ENCODE assay signal across 27 cellular contexts in genomic region chr4:77802406-77802805, GRCh38. TPM values are rescaled to one million over a fixed set of nuclear protein-coding genes. Genes with fewer than 3 reads are reported as not detected.
DNase-seq lines count a peak whose midpoint lies in the region; ATAC-seq lines count a peak whose summit lies in the region.
"Had no signal": no experiment of that assay in that cellular context is flagged by ENCODE, and none has a peak within 500 bp of the region (broad histone marks: within the 10 kb centered on the region; RNA-seq: fewer than 3 reads in every experiment).

No MANE protein-coding gene starts in this region.

- no peaks in the 10 kb centered on the region for H3K27me3 ChIP-seq in CD4-positive, CD25-positive, alpha-beta regulatory T cell (ENCODE audit: control insufficient read depth, insufficient read depth, low read length)
- H3K27me3 ChIP-seq: neural progenitor cell, right atrium auricular region, uterus had no signal

- H3K4me3 ChIP-seq in CD4-positive, CD25-positive, alpha-beta regulatory T cell (ENCODE audit: low read depth, low read length), result peak overlapping the region; percentile 69
- H3K4me3 ChIP-seq: GM23248, lower lobe of right lung, mucosa of descending colon, neural progenitor cell, right atrium auricular region, smooth muscle cell, uterus had no signal

- ATAC-seq in activated CD4-positive, alpha-beta T cell treated with anti-CD3 and anti-CD28 coated beads for 36 hours, result no peak
- no peak for ATAC-seq in CD4-positive, CD25-positive, alpha-beta regulatory T cell (ENCODE audit: low read depth in 2 of 2)
- ATAC-seq in T-helper 17 cell (no peak), HG02884 (IDR thresholded peaks at IDR 0.05; ENCODE audit: unreplicated experiment) (no peak)
- ATAC-seq: lower lobe of right lung, mucosa of descending colon had no signal

- H3K9me3 ChIP-seq in CD4-positive, CD25-positive, alpha-beta regulatory T cell (ENCODE audit: control insufficient read depth in 2 of 2, low read length in 2 of 2), result no peaks in the 10 kb centered on the region
- no peaks in the 10 kb centered on the region for H3K9me3 ChIP-seq in T-helper 17 cell (ENCODE audit: control insufficient read depth, low read length, poor library complexity, severe bottlenecking)
- H3K9me3 ChIP-seq: lower lobe of right lung, mucosa of descending colon, right atrium auricular region, SK-N-SH, uterus had no signal

- no peaks in the 10 kb centered on the region for H3K27me3 Mint-ChIP-seq in activated CD4-positive, alpha-beta T cell treated with anti-CD3 and anti-CD28 coated beads for 36 hours
- no peaks in the 10 kb centered on the region for H3K27me3 Mint-ChIP-seq in CD4-positive, CD25-positive, alpha-beta regulatory T cell
- H3K27me3 Mint-ChIP-seq in T-helper 17 cell (no peaks in the 10 kb centered on the region), immature natural killer cell (ENCODE audit: low read depth in 3 of 3) (peaks cover 2 to 9% (median 9%) of the 10 kb centered on the region in 3 donors)
- H3K27me3 Mint-ChIP-seq: activated CD4-positive, alpha-beta T cell treated with anti-CD3 and anti-CD28 coated beads, Interleukin-2, amount 10 ng/mL, durations not matched to agents 24 days and 14 days had no signal

- H3K4me1 Mint-ChIP-seq in activated CD4-positive, alpha-beta T cell treated with anti-CD3 and anti-CD28 coated beads for 36 hours, result peaks cover 78% of the 10 kb centered on the region
- H3K4me1 Mint-ChIP-seq in CD4-positive, CD25-positive, alpha-beta regulatory T cell, result peaks cover 51 to 93% (median 74%) of the 10 kb centered on the region in 4 donors
- peaks cover 55% of the 10 kb centered on the region for H3K4me1 Mint-ChIP-seq in T-helper 17 cell
- H3K4me1 Mint-ChIP-seq in immature natural killer cell, result peaks cover 92 to 100% of the 10 kb centered on the region in 2 donors

- H3K9me3 Mint-ChIP-seq in activated CD4-positive, alpha-beta T cell treated with anti-CD3 and anti-CD28 coated beads for 36 hours (ENCODE audit: low read depth), result no peaks in the 10 kb centered on the region
- no peaks in the 10 kb centered on the region for H3K9me3 Mint-ChIP-seq in CD4-positive, CD25-positive, alpha-beta regulatory T cell
- H3K9me3 Mint-ChIP-seq in immature natural killer cell, result no peaks in the 10 kb centered on the region
- H3K9me3 Mint-ChIP-seq: activated CD4-positive, alpha-beta T cell treated with anti-CD3 and anti-CD28 coated beads, Interleukin-2, amount 10 ng/mL, durations not matched to agents 24 days and 14 days had no signal

- no peak overlapping the region for H3K4me3 Mint-ChIP-seq in activated CD4-positive, alpha-beta T cell treated with anti-CD3 and anti-CD28 coated beads for 36 hours
- H3K4me3 Mint-ChIP-seq in CD4-positive, CD25-positive, alpha-beta regulatory T cell, result peak overlapping the region; percentile 4 to 51 (median 14)
- H3K4me3 Mint-ChIP-seq in T-helper 17 cell, result peak overlapping the region; percentile 52
- peak overlapping the region in 4 of 5 donors; percentile 2 to 21 (median 4) for H3K4me3 Mint-ChIP-seq in immature natural killer cell
- H3K4me3 Mint-ChIP-seq: activated CD4-positive, alpha-beta T cell treated with anti-CD3 and anti-CD28 coated beads, Interleukin-2, amount 10 ng/mL, durations not matched to agents 24 days and 14 days; neural progenitor cell; T-helper 2 cell treated with Interferon-gamma antibody and Interleukin-4, amounts not matched to agents 5 μg/mL and 100 μg/mL, for 36 hours had no signal

- CTCF ChIA-PET in activated CD4-positive, alpha-beta T cell treated with anti-CD3 and anti-CD28 coated beads for 36 hours (lab: Charles Lee), result interaction anchor here (1.0 kb wide), 1 partner anchor 9 kb away, joined by 4 read pairs; no protein-coding TSS in a partner anchor

- peaks cover 77% of the 10 kb centered on the region for H3K4me1 ChIP-seq in CD4-positive, CD25-positive, alpha-beta regulatory T cell (ENCODE audit: control insufficient read depth, insufficient read depth, low read length, poor library complexity, severe bottlenecking)

- POLR2A ChIA-PET in activated CD4-positive, alpha-beta T cell treated with anti-CD3 and anti-CD28 coated beads for 36 hours (lab: Charles Lee), result interaction anchor here (0.6 kb wide), 1 partner anchor 16 kb away, joined by 3 read pairs; no protein-coding TSS in a partner anchor

- DNase-seq in activated CD4-positive, alpha-beta T cell treated with anti-CD3 and anti-CD28 coated beads for 36 hours, result no peak
- DNase-seq in activated CD4-positive, alpha-beta T cell treated with anti-CD3 and anti-CD28 coated beads, Interleukin-2, amount 50 U/mL, for 48 hours, result no peak
- DNase-seq in CD4-positive, CD25-positive, alpha-beta regulatory T cell, result no peak
- DNase-seq in T-helper 17 cell, result no peak
- DNase-seq in immature natural killer cell, result no peak
- DNase-seq in hepatic stellate cell (ENCODE audit: low spot score), result no peak
- DNase-seq in medulla oblongata (ENCODE audit: extremely low spot score), result no peak
- DNase-seq: activated CD4-positive, alpha-beta T cell treated with anti-CD3 and anti-CD28 coated beads, Interleukin-2, amount 10 ng/mL, durations not matched to agents 24 days and 14 days; activated gamma-delta T cell; amygdala; GM23248; KG1; kidney; lower lobe of right lung; MM.1S; mucosa of descending colon; NCI-H1436 treated with DMSO at 0.1 percent for 48 hours; NCI-H446; SK-N-SH; stimulated activated CD4-positive, alpha-beta T cell treated with anti-CD3 and anti-CD28 coated beads, Interleukin-1b, Interleukin-23, amount 100 ng/mL, for 48 hours; uterus; WERI-Rb-1 had no signal

- intact Hi-C loops in activated CD4-positive, alpha-beta T cell treated with anti-CD3 and anti-CD28 coated beads for 36 hours (cut with DNase I, micrococcal nuclease), result no loop called here

- H3K36me3 ChIP-seq in CD4-positive, CD25-positive, alpha-beta regulatory T cell (ENCODE audit: control insufficient read depth, insufficient read depth, low read length), result peaks cover 6% of the 10 kb centered on the region
- H3K36me3 ChIP-seq: lower lobe of right lung, neural progenitor cell, right atrium auricular region, uterus, WERI-Rb-1 had no signal

- peak overlapping the region; percentile 43 for H3K27ac ChIP-seq in CD4-positive, CD25-positive, alpha-beta regulatory T cell (ENCODE audit: insufficient read depth, low read length, poor library complexity, severe bottlenecking)
- H3K27ac ChIP-seq: GM23248, lower lobe of right lung, neural progenitor cell, WERI-Rb-1 had no signal

- peak overlapping the region; percentile 80 for H3K27ac Mint-ChIP-seq in activated CD4-positive, alpha-beta T cell treated with anti-CD3 and anti-CD28 coated beads for 36 hours
- H3K27ac Mint-ChIP-seq in CD4-positive, CD25-positive, alpha-beta regulatory T cell, result peak overlapping the region in 2 of 3 donors; percentile 0 to 26
- peak overlapping the region; percentile 88 for H3K27ac Mint-ChIP-seq in T-helper 17 cell
- peak overlapping the region in 5 of 6 donors; percentile 2 to 41 (median 27) for H3K27ac Mint-ChIP-seq in immature natural killer cell
- H3K27ac Mint-ChIP-seq: neural progenitor cell; T-helper 2 cell treated with Interferon-gamma antibody and Interleukin-4, amounts not matched to agents 5 μg/mL and 100 μg/mL, for 36 hours had no signal

- H3K36me3 Mint-ChIP-seq in activated CD4-positive, alpha-beta T cell treated with anti-CD3 and anti-CD28 coated beads for 36 hours (ENCODE audit: low read depth), result peaks cover 15% of the 10 kb centered on the region
- H3K36me3 Mint-ChIP-seq in CD4-positive, CD25-positive, alpha-beta regulatory T cell, result peaks cover 7% of the 10 kb centered on the region
- peaks cover 2% of the 10 kb centered on the region for H3K36me3 Mint-ChIP-seq in T-helper 17 cell (ENCODE audit: low read depth)
- peaks cover 0 to 3% (median 0%) of the 10 kb centered on the region in 3 donors for H3K36me3 Mint-ChIP-seq in immature natural killer cell

RNA-seq across cellular contexts. Expression of gene CNOT6L, which starts 16.8 kb away (rescaled TPM):
- total RNA-seq in activated CD4-positive, alpha-beta T cell treated with anti-CD3 and anti-CD28 coated beads for 36 hours, result 100 to 1,000 TPM; 111 to 122 TPM
- total RNA-seq in CD4-positive, CD25-positive, alpha-beta regulatory T cell, result 237 TPM
- 10 to 100 TPM; 44.1 to 55.5 (median 51.2) TPM for polyA plus RNA-seq in CD4-positive, CD25-positive, alpha-beta regulatory T cell
- total RNA-seq in T-helper 17 cell, result 100 to 1,000 TPM; 142 to 160 TPM
- polyA plus RNA-seq in immature natural killer cell, result 10 to 100 TPM; 26.0 to 61.8 (median 46.4) TPM

Comparison
In these comparisons a context has a peak if more than half of its experiments do, and no peak if none do; other contexts are left out.
1. H3K27ac Mint-ChIP-seq: peak in every context shown above with its lines; median percentile 88 in T-helper 17 cell; 80 in activated CD4-positive, alpha-beta T cell treated with anti-CD3 and anti-CD28 coated beads for 36 hours; 27 in immature natural killer cell; 13 in CD4-positive, CD25-positive, alpha-beta regulatory T cell.